In genomic region chr7:28155019-28155660, GRCh38 we compare ENCODE assay signal across 8 cellular contexts. TPM values are rescaled to one million over a fixed set of nuclear protein-coding genes. Genes with fewer than 3 reads are reported as not detected.
A peak's percentile ranks its signal among the peaks of the same experiment; 100 is the strongest.
DNase-seq lines count a peak whose midpoint lies in the region; ATAC-seq, FAIRE-seq and TF ChIP-seq lines count a peak whose summit lies in the region.

No MANE protein-coding gene starts in this region.

- no peaks in the 10 kb centered on the region for H3K27me3 ChIP-seq in testis
- no peaks in the 10 kb centered on the region for H3K27me3 ChIP-seq in HAP-1 (ENCODE audit: low read depth)

- in situ Hi-C loops in HAP-1 (cut with MboI; ENCODE audit: low sequenced_read_pairs): no loop called here

- intact Hi-C loops in testis (cut with DNase I; ENCODE audit: low total_unique reads): no loop called here

- peaks cover 68% of the 10 kb centered on the region for H3K4me1 Mint-ChIP-seq in activated naive CD4-positive, alpha-beta T cell treated with anti-CD3 and anti-CD28 coated beads, Interleukin-2, amount 50 U/mL, for 24 hours
- H3K4me1 Mint-ChIP-seq in stimulated activated naive B cell treated with anti-CD40 and anti-IgM and Interleukin-4, amounts not matched to agents 10 μg/mL and 1 μg/mL and 100 μg/mL, for 72 hours: peaks cover 59 to 89% of the 10 kb centered on the region in 2 donors

- WGBS in testis, 2 donors: 45 to 61% methylated on average over 3 of the region's 3 CpGs

- H3K9me3 Mint-ChIP-seq in activated naive CD4-positive, alpha-beta T cell treated with anti-CD3 and anti-CD28 coated beads, Interleukin-2, amount 50 U/mL, for 24 hours: no peaks in the 10 kb centered on the region
- peaks cover 0 to 2% of the 10 kb centered on the region in 2 donors for H3K9me3 Mint-ChIP-seq in stimulated activated naive B cell treated with anti-CD40 and anti-IgM and Interleukin-4, amounts not matched to agents 10 μg/mL and 1 μg/mL and 100 μg/mL, for 72 hours

- TF ChIP-seq POLR2A in testis (IDR thresholded peaks at IDR 0.05): no peak

- H3K4me1 ChIP-seq in testis (peaks cover 15% of the 10 kb centered on the region), HAP-1 (no peaks in the 10 kb centered on the region)

- DNase-seq in activated naive CD4-positive, alpha-beta T cell treated with Interleukin-2 at 50 U/mL for 16 hours: no peak
- peak; percentile 78 for DNase-seq in SKM-1 (lab: John Stamatoyannopoulos, UW; ENCODE audit: unreplicated experiment)
- peak; percentile 51 for DNase-seq in stimulated activated naive B cell treated with anti-CD40 and anti-IgM and Interleukin-4, amounts not matched to agents 10 μg/mL and 1 μg/mL and 100 μg/mL, for 72 hours
- DNase-seq in testis: no peak
- no peak for DNase-seq in D721Med (ENCODE audit: insufficient read length, low spot score)
- no peak for DNase-seq in HAP-1 (ENCODE audit: low spot score in 2 of 2)

- H3K9me3 ChIP-seq in testis (no peaks in the 10 kb centered on the region), HAP-1 (no peaks in the 10 kb centered on the region)

- H3K27ac Mint-ChIP-seq in activated naive CD4-positive, alpha-beta T cell treated with anti-CD3 and anti-CD28 coated beads, Interleukin-2, amount 50 U/mL, for 24 hours: peak overlapping the region; percentile 88
- H3K27ac Mint-ChIP-seq in stimulated activated naive B cell treated with anti-CD40 and anti-IgM and Interleukin-4, amounts not matched to agents 10 μg/mL and 1 μg/mL and 100 μg/mL, for 72 hours: peak overlapping the region; percentile 86

- H3K4me3 ChIP-seq in testis: no peak overlapping the region
- no peak overlapping the region for H3K4me3 ChIP-seq in HAP-1

- no peaks in the 10 kb centered on the region for H3K36me3 ChIP-seq in testis (ENCODE audit: low read depth, missing control alignments)
- H3K36me3 ChIP-seq in HAP-1 (replicated peaks): no peaks in the 10 kb centered on the region

- TF ChIP-seq CTCF in testis (IDR thresholded peaks at IDR 0.05) (no peak), D721Med (IDR thresholded peaks at IDR 0.05; ENCODE audit: insufficient read depth, missing control alignments) (no peak)

- peaks cover 13% of the 10 kb centered on the region for H3K36me3 Mint-ChIP-seq in activated naive CD4-positive, alpha-beta T cell treated with anti-CD3 and anti-CD28 coated beads, Interleukin-2, amount 50 U/mL, for 24 hours
- H3K36me3 Mint-ChIP-seq in stimulated activated naive B cell treated with anti-CD40 and anti-IgM and Interleukin-4, amounts not matched to agents 10 μg/mL and 1 μg/mL and 100 μg/mL, for 72 hours: peaks cover 19 to 29% of the 10 kb centered on the region in 2 donors

- peak overlapping the region in 1 of 2 donors; percentile 29 for H3K27ac ChIP-seq in testis

- H3K4me3 Mint-ChIP-seq in activated naive CD4-positive, alpha-beta T cell treated with anti-CD3 and anti-CD28 coated beads, Interleukin-2, amount 50 U/mL, for 24 hours: peak overlapping the region; percentile 67
- H3K4me3 Mint-ChIP-seq in stimulated activated naive B cell treated with anti-CD40 and anti-IgM and Interleukin-4, amounts not matched to agents 10 μg/mL and 1 μg/mL and 100 μg/mL, for 72 hours: peak overlapping the region; percentile 58 to 63

- no peak for FAIRE-seq in D721Med (lab: Jason Lieb, UNC)

- ATAC-seq in HG02970 (IDR thresholded peaks at IDR 0.05; ENCODE audit: low FRiP score, unreplicated experiment): peak; percentile 65
- ATAC-seq in stimulated activated naive B cell treated with anti-CD40 and anti-IgM and Interleukin-4, amounts not matched to agents 10 μg/mL and 1 μg/mL and 100 μg/mL, for 72 hours (replicated peaks): peak; percentile 81

- no peaks in the 10 kb centered on the region for H3K27me3 Mint-ChIP-seq in activated naive CD4-positive, alpha-beta T cell treated with anti-CD3 and anti-CD28 coated beads, Interleukin-2, amount 50 U/mL, for 24 hours
- H3K27me3 Mint-ChIP-seq in stimulated activated naive B cell treated with anti-CD40 and anti-IgM and Interleukin-4, amounts not matched to agents 10 μg/mL and 1 μg/mL and 100 μg/mL, for 72 hours: no peaks in the 10 kb centered on the region

RNA-seq across cellular contexts. Expression of gene JAZF1, which starts 25.5 kb away (rescaled TPM):
- 10 to 100 TPM; 38.5 to 46.4 TPM for total RNA-seq in testis
- 51.0 TPM for polyA plus RNA-seq in testis (ENCODE audit: insufficient read depth, low read depth, low replicate concordance)

Comparison
In these comparisons a context has a peak if more than half of its experiments do, and no peak if none do; other contexts are left out.
1. DNase-seq: peak in SKM-1 (single experiment) and stimulated activated naive B cell treated with anti-CD40 and anti-IgM and Interleukin-4, amounts not matched to agents 10 μg/mL and 1 μg/mL and 100 μg/mL, for 72 hours (single experiment); none in activated naive CD4-positive, alpha-beta T cell treated with Interleukin-2 at 50 U/mL for 16 hours (single experiment), testis (single experiment), D721Med (single experiment) and HAP-1 (0 of 2).